ENCODE assay signal across 25 cellular contexts in genomic region chr4:15168759-15169158, GRCh38.
"Had no signal": no experiment of that assay in that cellular context is flagged by ENCODE, and none has a peak within 500 bp of the region (broad histone marks: within the 10 kb centered on the region; RNA-seq: fewer than 3 reads in every experiment).

No MANE protein-coding gene starts in this region.

- H3K4me1 ChIP-seq: colonic mucosa, esophagus squamous epithelium, gastrocnemius medialis, heart right ventricle, left lung, lower lobe of right lung had no signal

- DNase-seq: colonic mucosa; cortex of kidney; effector CD8-positive, alpha-beta T cell; effector memory CD8-positive, alpha-beta T cell; endodermal cell; erythroblast; esophagus squamous epithelium; foreskin fibroblast; foreskin melanocyte; gastrocnemius medialis; glutamatergic neuron; head of caudate nucleus; heart right ventricle; hippocampal formation; left cardiac atrium; left lung; left ventricle myocardium superior; lower lobe of right lung; mesenchymal stem cell; midbrain had no signal

- H3K4me3 ChIP-seq: colonic mucosa, esophagus squamous epithelium, gastrocnemius medialis, heart right ventricle, left lung, lower lobe of right lung had no signal

- H3K27ac ChIP-seq: colonic mucosa, epithelial cell of prostate, esophagus squamous epithelium, gastrocnemius medialis, heart right ventricle, left lung, lower lobe of right lung had no signal

- H3K36me3 ChIP-seq: colonic mucosa, esophagus squamous epithelium, gastrocnemius medialis, heart right ventricle, left lung, lower lobe of right lung had no signal

- H3K27me3 ChIP-seq: colonic mucosa, esophagus squamous epithelium, heart right ventricle, left lung had no signal

- H3K9me3 ChIP-seq: colonic mucosa, gastrocnemius medialis, lower lobe of right lung had no signal

- ATAC-seq: effector memory CD8-positive, alpha-beta T cell; esophagus mucosa; gastrocnemius medialis; heart right ventricle; left cardiac atrium; left lung; left ventricle myocardium superior; lower lobe of right lung had no signal

- FAIRE-seq: endometrium, islet of Langerhans, keratinocyte had no signal
